In the genomic region with DNA sequence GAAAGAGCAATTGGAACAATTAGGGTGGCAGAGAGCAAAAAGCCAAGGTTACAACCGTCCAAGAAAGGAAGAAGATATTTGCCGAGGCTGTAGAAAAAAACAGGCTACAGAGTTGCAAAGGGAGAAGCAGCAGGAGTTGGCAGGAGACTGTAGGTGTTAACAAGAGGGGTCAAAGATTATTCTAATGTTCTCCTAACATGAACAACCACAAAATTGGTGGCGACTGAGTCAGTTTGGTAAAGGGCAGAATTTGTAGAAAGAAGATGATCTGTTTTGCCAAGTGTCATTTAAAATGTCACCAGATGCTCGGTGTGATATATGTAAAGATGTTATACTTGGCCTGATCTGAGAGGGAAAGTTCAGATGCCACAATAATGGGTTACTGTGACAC, we compare ENCODE assay signal across 8 cellular contexts. TPM values are rescaled to one million over a fixed set of nuclear protein-coding genes. Genes with fewer than 3 reads are reported as not detected.
DNase-seq lines count a peak whose midpoint lies in the region; ATAC-seq and TF ChIP-seq lines count a peak whose summit lies in the region.

No MANE protein-coding gene starts in this region.

- H3K27me3 ChIP-seq in BLaER1 treated with 17β-estradiol and CSF1 and Interleukin-3, amounts not matched to agents 10 nM and 100 nM = no peaks in the 10 kb centered on the region

- intact Hi-C loops in dendritic cell treated with granulocyte-macrophage colony-stimulating factor and Interleukin-4, amounts not matched to agents 40 ng/mL and 50 ng/mL, for 4 days (cut with micrococcal nuclease) = no loop called here

- peaks cover 0 to 2% (median 0%) of the 10 kb centered on the region in 11 experiments; a peak in 1 of 22 replicates for H4K20me1 ChIP-seq in BLaER1 treated with 17β-estradiol and CSF1 and Interleukin-3, amounts not matched to agents 10 nM and 100 nM

- peaks cover 0 to 8% (median 0%) of the 10 kb centered on the region in 11 experiments; a peak in 2 of 22 replicates for H3K36me3 ChIP-seq in BLaER1 treated with 17β-estradiol and CSF1 and Interleukin-3, amounts not matched to agents 10 nM and 100 nM
- H3K36me3 ChIP-seq in KOPT-K1 (ENCODE audit: insufficient read depth, low read length) = 0 out of 2 replicates have a peak, but pooled peaks cover 3% of the 10 kb centered on the region

- DNase-seq in neural crest cell (ENCODE audit: low read depth, low spot score) = no peak
- no peak for DNase-seq in SW480 (ENCODE audit: low spot score)

- peak overlapping the region; percentile 83 to 97 (median 93) for H3K4me2 ChIP-seq in BLaER1 treated with 17β-estradiol and CSF1 and Interleukin-3, amounts not matched to agents 10 nM and 100 nM

- H3K4me3 Mint-ChIP-seq in dendritic cell treated with granulocyte-macrophage colony-stimulating factor and Interleukin-4, amounts not matched to agents 40 ng/mL and 50 ng/mL, for 4 days = peak overlapping the region; percentile 98
- H3K4me3 Mint-ChIP-seq in neural crest cell = peak overlapping the region; percentile 95

- peak overlapping the region; percentile 7 to 87 (median 82); a peak in 16 of 22 replicates for H3K9ac ChIP-seq in BLaER1 treated with 17β-estradiol and CSF1 and Interleukin-3, amounts not matched to agents 10 nM and 100 nM

- H3K4me3 ChIP-seq in BLaER1 treated with 17β-estradiol and CSF1 and Interleukin-3, amounts not matched to agents 10 nM and 100 nM = peak overlapping the region; percentile 68 to 83 (median 77); a peak in 18 of 20 replicates

- TF ChIP-seq CTCF in neural crest cell (conservative IDR thresholded peaks at IDR 0.05) = no peak

- H3K9me3 Mint-ChIP-seq in dendritic cell treated with granulocyte-macrophage colony-stimulating factor and Interleukin-4, amounts not matched to agents 40 ng/mL and 50 ng/mL, for 4 days = no peaks in the 10 kb centered on the region
- no peaks in the 10 kb centered on the region for H3K9me3 Mint-ChIP-seq in neural crest cell

- peak overlapping the region in 10 of 11 experiments; percentile 68 to 90 (median 81); a peak in 19 of 22 replicates for H3K27ac ChIP-seq in BLaER1 treated with 17β-estradiol and CSF1 and Interleukin-3, amounts not matched to agents 10 nM and 100 nM
- H3K27ac ChIP-seq in KOPT-K1 (ENCODE audit: low read depth, low read length, poor library complexity, severe bottlenecking) = peak overlapping the region; percentile 74

- H3K4me1 Mint-ChIP-seq in dendritic cell treated with granulocyte-macrophage colony-stimulating factor and Interleukin-4, amounts not matched to agents 40 ng/mL and 50 ng/mL, for 4 days (ENCODE audit: low read depth) = peaks cover 72% of the 10 kb centered on the region
- H3K4me1 Mint-ChIP-seq in neural crest cell = peaks cover 60% of the 10 kb centered on the region

- peaks cover 25% of the 10 kb centered on the region for H3K36me3 Mint-ChIP-seq in dendritic cell treated with granulocyte-macrophage colony-stimulating factor and Interleukin-4, amounts not matched to agents 40 ng/mL and 50 ng/mL, for 4 days (ENCODE audit: low read depth)
- H3K36me3 Mint-ChIP-seq in neural crest cell (ENCODE audit: low read depth) = no peaks in the 10 kb centered on the region

- H3K4me1 ChIP-seq in BLaER1 treated with 17β-estradiol and CSF1 and Interleukin-3, amounts not matched to agents 10 nM and 100 nM = peaks cover 83 to 93% (median 90%) of the 10 kb centered on the region in 10 experiments

- no peaks in the 10 kb centered on the region for H3K9me3 ChIP-seq in BLaER1 treated with 17β-estradiol and CSF1 and Interleukin-3, amounts not matched to agents 10 nM and 100 nM (replicated peaks in 1 of 11)
- H3K9me3 ChIP-seq in KOPT-K1 (ENCODE audit: insufficient read depth, low read length, poor library complexity, severe bottlenecking) = no peaks in the 10 kb centered on the region

- H3K27me3 Mint-ChIP-seq in dendritic cell treated with granulocyte-macrophage colony-stimulating factor and Interleukin-4, amounts not matched to agents 40 ng/mL and 50 ng/mL, for 4 days = no peaks in the 10 kb centered on the region
- H3K27me3 Mint-ChIP-seq in neural crest cell (ENCODE audit: low read depth) = no peaks in the 10 kb centered on the region

- H3K27ac Mint-ChIP-seq in dendritic cell treated with granulocyte-macrophage colony-stimulating factor and Interleukin-4, amounts not matched to agents 40 ng/mL and 50 ng/mL, for 4 days = peak overlapping the region; percentile 98
- H3K27ac Mint-ChIP-seq in neural crest cell (ENCODE audit: unreplicated experiment) = peak overlapping the region; percentile 95

- ATAC-seq in GM18873 (IDR thresholded peaks at IDR 0.05; ENCODE audit: low FRiP score, unreplicated experiment) = no peak
- no peak for ATAC-seq in GM19023 (IDR thresholded peaks at IDR 0.05; ENCODE audit: unreplicated experiment)
- ATAC-seq in HG02938 (IDR thresholded peaks at IDR 0.05; ENCODE audit: unreplicated experiment) = no peak

RNA-seq across cellular contexts. Expression of gene PRUNE1, which starts 0.4 kb away (rescaled TPM):
- 16.6 and 22.5 TPM in 2 replicates for total RNA-seq in neural crest cell

RNA-seq across cellular contexts. Expression of gene MINDY1, which starts 1.1 kb away (rescaled TPM):
- total RNA-seq in neural crest cell = 19.2 and 19.6 TPM in 2 replicates

RNA-seq across cellular contexts. Expression of gene ANXA9, which starts 25.8 kb away (rescaled TPM):
- not detected in 2 replicates for total RNA-seq in neural crest cell

RNA-seq across cellular contexts. Expression of gene BNIPL, which starts 28.5 kb away (rescaled TPM):
- 0.79 and 1.1 TPM in 2 replicates for total RNA-seq in neural crest cell

RNA-seq across cellular contexts. Expression of gene CERS2, which starts 33.2 kb away (rescaled TPM):
- total RNA-seq in neural crest cell = 149 and 156 TPM in 2 replicates
